ENCODE assay signal across 24 cellular contexts in the genomic region with DNA sequence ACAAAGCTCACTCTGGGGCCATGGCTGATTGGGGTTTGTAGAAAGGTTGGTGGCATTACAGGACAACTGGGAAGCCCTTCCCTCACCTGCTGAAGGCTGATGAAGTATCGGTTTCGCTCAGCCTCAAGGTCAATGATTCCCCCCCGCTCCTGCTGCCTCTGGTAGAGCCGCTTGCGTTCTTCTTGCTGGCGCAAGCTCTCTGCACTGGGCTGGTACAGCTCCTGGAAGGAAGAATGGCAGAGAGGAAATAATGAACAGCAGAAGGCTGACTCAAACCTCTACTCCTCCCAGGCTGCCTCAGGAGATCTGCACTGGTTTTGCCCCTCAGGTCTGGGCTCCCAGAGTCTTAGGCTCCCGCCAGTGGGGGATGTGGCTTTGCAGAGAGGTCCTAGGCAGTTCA.
"Had no signal": no experiment of that assay in that cellular context is flagged by ENCODE, and none has a peak within 500 bp of the region (broad histone marks: within the 10 kb centered on the region; RNA-seq: fewer than 3 reads in every experiment).

No MANE protein-coding gene starts in this region.

- DNase-seq: islet precursor cell; left ventricle myocardium inferior; mesendoderm; naive B cell; natural killer cell; nephron progenitor cell; nucleus accumbens; pancreas; retina; right cardiac atrium; small intestine; spleen; stimulated activated CD4-positive, alpha-beta T cell treated with anti-CD3 and anti-CD28 coated beads, Interleukin-4, amount 100 ng/mL, for 24 hours; stimulated activated naive CD4-positive, alpha-beta T cell treated with Interleukin-2 at 50 U/mL for 16 hours; stimulated activated naive CD8-positive, alpha-beta T cell treated with anti-CD3 and anti-CD28 coated beads, Interleukin-15, amount 100 ng/mL, for 72 hours; substantia nigra had no signal

- H3K27me3 ChIP-seq: pancreas, spleen, tibial nerve, vagina had no signal

- H3K9me3 Mint-ChIP-seq: mesothelial cell of epicardium; naive B cell; natural killer cell; nephron progenitor cell; stimulated activated memory B cell treated with anti-CD40 and anti-IgM and Interleukin-4, amounts not matched to agents 10 μg/mL and 1 μg/mL and 100 μg/mL, for 72 hours; stimulated activated naive CD8-positive, alpha-beta T cell treated with anti-CD3 and anti-CD28 coated beads, Interleukin-15, amount 100 ng/mL, for 72 hours; type B pancreatic cell had no signal

- H3K4me3 Mint-ChIP-seq: mesothelial cell of epicardium; natural killer cell; nephron progenitor cell; stimulated activated memory B cell treated with anti-CD40 and anti-IgM and Interleukin-4, amounts not matched to agents 10 μg/mL and 1 μg/mL and 100 μg/mL, for 72 hours; stimulated activated naive CD8-positive, alpha-beta T cell treated with anti-CD3 and anti-CD28 coated beads, Interleukin-15, amount 100 ng/mL, for 72 hours; type B pancreatic cell had no signal

- H3K27ac Mint-ChIP-seq: mesothelial cell of epicardium; nephron progenitor cell; stimulated activated memory B cell treated with anti-CD40 and anti-IgM and Interleukin-4, amounts not matched to agents 10 μg/mL and 1 μg/mL and 100 μg/mL, for 72 hours; stimulated activated naive CD8-positive, alpha-beta T cell treated with anti-CD3 and anti-CD28 coated beads, Interleukin-15, amount 100 ng/mL, for 72 hours; type B pancreatic cell had no signal

- ATAC-seq: natural killer cell; pancreas; right cardiac atrium; sciatic nerve; stimulated activated memory B cell treated with anti-CD40 and anti-IgM and Interleukin-4, amounts not matched to agents 10 μg/mL and 1 μg/mL and 100 μg/mL, for 72 hours; stimulated activated naive CD8-positive, alpha-beta T cell treated with anti-CD3 and anti-CD28 coated beads, Interleukin-15, amount 100 ng/mL, for 72 hours had no signal

- H3K4me1 ChIP-seq: prostate gland had no signal

- H3K36me3 Mint-ChIP-seq: natural killer cell had no signal

- H3K27ac ChIP-seq: left ventricle myocardium inferior, pancreas, prostate gland, spleen, tibial nerve, vagina had no signal

- H3K9me3 ChIP-seq: left ventricle myocardium inferior, pancreas, prostate gland, spleen, tibial nerve, vagina had no signal

- H3K27me3 Mint-ChIP-seq: naive B cell; stimulated activated memory B cell treated with anti-CD40 and anti-IgM and Interleukin-4, amounts not matched to agents 10 μg/mL and 1 μg/mL and 100 μg/mL, for 72 hours; stimulated activated naive CD8-positive, alpha-beta T cell treated with anti-CD3 and anti-CD28 coated beads, Interleukin-15, amount 100 ng/mL, for 72 hours; type B pancreatic cell had no signal

- H3K4me3 ChIP-seq: left ventricle myocardium inferior, lung, pancreas, prostate gland, spleen, tibial nerve, vagina had no signal
